In genomic region chr5:87231037-87231808, GRCh38 we compare ENCODE assay signal across 12 cellular contexts. TPM values are rescaled to one million over a fixed set of nuclear protein-coding genes. Genes with fewer than 3 reads are reported as not detected.
DNase-seq lines count a peak whose midpoint lies in the region; ATAC-seq and TF ChIP-seq lines count a peak whose summit lies in the region.
"Had no signal": no experiment of that assay in that cellular context is flagged by ENCODE, and none has a peak within 500 bp of the region (broad histone marks: within the 10 kb centered on the region; RNA-seq: fewer than 3 reads in every experiment).

No MANE protein-coding gene starts in this region.

- H3K36me3 ChIP-seq in uterus, result no peaks in the 10 kb centered on the region

- H3K4me3 ChIP-seq in uterus (no peak overlapping the region), lower leg skin (ENCODE audit: low read depth, poor library complexity, severe bottlenecking) (no peak overlapping the region)
- H3K4me3 ChIP-seq: GM23338 had no signal

- peak; percentile 18 for DNase-seq in astrocyte of the hippocampus (ENCODE audit: low read depth, low spot score)
- DNase-seq in H4 (ENCODE audit: low spot score), result no peak
- DNase-seq in NAMALWA (ENCODE audit: low spot score), result no peak
- DNase-seq in uterus, result no peak
- no peak for DNase-seq in lower leg skin (ENCODE audit: low spot score in 2 of 2)
- DNase-seq: CD4-positive, CD25-positive, alpha-beta regulatory T cell; NCI-H1930; nephron progenitor cell had no signal

- H3K4me1 ChIP-seq in uterus, result no peaks in the 10 kb centered on the region

- no peaks in the 10 kb centered on the region for H3K9me3 ChIP-seq in uterus

- TF ChIP-seq POLR2A in uterus (IDR thresholded peaks at IDR 0.05), result no peak
- TF ChIP-seq POLR2A in lower leg skin (IDR thresholded peaks at IDR 0.05), result no peak

- intact Hi-C loops in uterus (cut with DNase I; ENCODE audit: low total_unique reads), result no loop called here
- intact Hi-C loops in lower leg skin (cut with DNase I; ENCODE audit: low total_unique reads), result no loop called here

- no peak overlapping the region for H3K27ac ChIP-seq in uterus

- ATAC-seq in GM18499 (IDR thresholded peaks at IDR 0.05; ENCODE audit: insufficient read depth, unreplicated experiment), result peak; percentile 93
- ATAC-seq in GM19463 (IDR thresholded peaks at IDR 0.05; ENCODE audit: unreplicated experiment), result peak; percentile 96
- peak; percentile 90 for ATAC-seq in HG03060 (IDR thresholded peaks at IDR 0.05; ENCODE audit: low read depth, unreplicated experiment)
- ATAC-seq: GM23338 had no signal

- H3K27me3 ChIP-seq in uterus, result no peaks in the 10 kb centered on the region

- TF ChIP-seq CTCF in uterus (IDR thresholded peaks at IDR 0.05), result no peak
- no peak for TF ChIP-seq CTCF in lower leg skin (IDR thresholded peaks at IDR 0.05)

- WGBS in lower leg skin, 2 donors, result 67 to 71% methylated on average over 5 of the region's 5 CpGs

RNA-seq across cellular contexts. Expression of gene RASA1, which starts 36.5 kb away (rescaled TPM):
- 20.7 and 26.1 TPM in 2 replicates for total RNA-seq in H4 (2014; rRNA removed; shearing (Covaris generic))
- total RNA-seq in uterus (10 to 100 TPM; 25.9 to 59.9 (median 46.3) TPM), lower leg skin (10 to 100 TPM; 25.8 to 29.7 (median 28.1) TPM)
